24 cellular contexts compared by ENCODE assay signal in the genomic region with DNA sequence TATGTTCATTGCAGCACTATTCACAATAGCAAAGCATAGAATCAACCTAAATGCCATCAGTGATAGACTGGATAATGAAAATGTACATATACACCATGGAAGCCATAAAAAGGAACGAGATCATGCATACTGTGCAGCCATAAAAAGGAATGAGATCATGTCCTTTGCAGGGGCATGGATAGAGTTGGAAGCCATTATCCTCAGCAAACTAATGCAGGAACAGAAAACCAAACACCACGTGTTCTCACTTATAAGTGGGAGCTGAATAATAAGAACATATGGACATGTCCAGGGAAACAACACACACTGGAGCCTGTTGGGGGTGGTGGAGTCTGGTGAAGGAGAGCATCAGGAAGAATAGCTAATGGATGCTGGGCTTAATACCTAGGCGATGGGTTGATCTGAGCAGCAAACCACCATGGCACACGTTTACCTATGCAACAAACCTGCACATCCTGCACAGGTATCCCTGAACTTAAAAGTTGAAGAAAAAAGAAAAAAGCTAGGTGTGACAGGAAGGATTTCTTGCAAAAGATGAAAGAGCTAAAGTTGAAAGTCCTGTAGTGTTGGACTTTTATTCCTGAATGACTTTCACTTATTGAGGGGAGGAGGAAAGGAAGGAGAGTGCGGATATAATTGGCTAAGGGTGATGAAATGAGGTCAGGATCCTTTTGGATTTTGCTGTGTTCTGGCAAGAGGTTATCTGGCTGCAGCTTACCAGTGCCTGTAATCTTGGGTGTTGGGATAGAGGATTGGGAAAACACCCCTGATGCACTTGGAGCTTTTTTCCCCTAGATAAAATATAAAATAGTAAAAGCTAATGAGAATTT. TPM values are rescaled to one million over a fixed set of nuclear protein-coding genes. Genes with fewer than 3 reads are reported as not detected.
DNase-seq lines count a peak whose midpoint lies in the region; ATAC-seq and TF ChIP-seq lines count a peak whose summit lies in the region.
"Had no signal": no experiment of that assay in that cellular context is flagged by ENCODE, and none has a peak within 500 bp of the region (broad histone marks: within the 10 kb centered on the region; RNA-seq: fewer than 3 reads in every experiment).

No MANE protein-coding gene starts in this region.

- no peaks in the 10 kb centered on the region for H3K4me1 ChIP-seq in naive thymus-derived CD4-positive, alpha-beta T cell (ENCODE audit: control insufficient read depth in 2 of 2, insufficient read depth in 2 of 2, low read length in 2 of 2)

- H3K9me3 Mint-ChIP-seq in naive thymus-derived CD4-positive, alpha-beta T cell = peaks cover 0 to 2% (median 0%) of the 10 kb centered on the region in 11 donors
- no peaks in the 10 kb centered on the region for H3K9me3 Mint-ChIP-seq in T-cell
- H3K9me3 Mint-ChIP-seq in activated CD4-positive, alpha-beta T cell treated with anti-CD3 and anti-CD28 coated beads, Interleukin-2, amount 10 ng/mL, durations not matched to agents 24 days and 14 days = no peaks in the 10 kb centered on the region
- H3K9me3 Mint-ChIP-seq: activated T-cell treated with anti-CD3 and anti-CD28 coated beads, Interleukin-2, amount 50 U/mL, for 24 hours; naive B cell; T-helper 2 cell treated with Interferon-gamma antibody and Interleukin-4, amounts not matched to agents 5 μg/mL and 100 μg/mL, for 36 hours had no signal

- POLR2A ChIA-PET in naive thymus-derived CD4-positive, alpha-beta T cell (lab: Charles Lee) = interaction anchor here (0.8 to 1.6 kb wide), 5 partner anchors 8 to 692 kb away, joined by 3 to 9 read pairs (median 4); a partner anchor contains a TSS
- POLR2A ChIA-PET in T-cell (lab: Charles Lee) = interaction anchor here (0.6 to 1.5 kb wide), 3 partner anchors 8 to 18 kb away, joined by 3 to 6 read pairs (median 4); a partner anchor contains a TSS

- H3K4me3 Mint-ChIP-seq in naive thymus-derived CD4-positive, alpha-beta T cell = no peak overlapping the region
- no peak overlapping the region for H3K4me3 Mint-ChIP-seq in T-cell
- H3K4me3 Mint-ChIP-seq in activated CD4-positive, alpha-beta T cell treated with anti-CD3 and anti-CD28 coated beads, Interleukin-2, amount 10 ng/mL, durations not matched to agents 24 days and 14 days = no peak overlapping the region
- H3K4me3 Mint-ChIP-seq: activated T-cell treated with anti-CD3 and anti-CD28 coated beads, Interleukin-2, amount 50 U/mL, for 24 hours; T-helper 2 cell treated with Interferon-gamma antibody and Interleukin-4, amounts not matched to agents 5 μg/mL and 100 μg/mL, for 36 hours had no signal

- H3K27ac Mint-ChIP-seq in naive thymus-derived CD4-positive, alpha-beta T cell = peak overlapping the region in 5 of 9 donors; percentile 0 to 65 (median 50)
- H3K27ac Mint-ChIP-seq in T-cell = no peak overlapping the region
- H3K27ac Mint-ChIP-seq in activated CD4-positive, alpha-beta T cell treated with anti-CD3 and anti-CD28 coated beads, Interleukin-2, amount 10 ng/mL, durations not matched to agents 24 days and 14 days = no peak overlapping the region
- H3K27ac Mint-ChIP-seq: activated T-cell treated with anti-CD3 and anti-CD28 coated beads, Interleukin-2, amount 50 U/mL, for 24 hours; T-helper 2 cell treated with Interferon-gamma antibody and Interleukin-4, amounts not matched to agents 5 μg/mL and 100 μg/mL, for 36 hours had no signal

- H3K9me3 ChIP-seq in naive thymus-derived CD4-positive, alpha-beta T cell (ENCODE audit: control insufficient read depth in 2 of 3, low read length in 3 of 3) = no peaks in the 10 kb centered on the region
- H3K9me3 ChIP-seq: esophagus squamous epithelium, stomach, tibial nerve had no signal

- CTCF ChIA-PET in naive thymus-derived CD4-positive, alpha-beta T cell (lab: Charles Lee) = interaction anchor here (1.0 to 2.0 kb wide), 7 partner anchors 8 to 36 kb away, joined by 3 to 11 read pairs (median 5); a partner anchor contains a TSS
- CTCF ChIA-PET in T-cell (lab: Charles Lee) = interaction anchor here (0.7 to 3.0 kb wide), 21 partner anchors 8 to 1479 kb away, joined by 3 to 34 read pairs (median 3); a partner anchor contains a TSS

- peaks cover 9 to 53% (median 41%) of the 10 kb centered on the region in 7 donors for H3K4me1 Mint-ChIP-seq in naive thymus-derived CD4-positive, alpha-beta T cell
- peaks cover 35 to 42% (median 36%) of the 10 kb centered on the region in 3 donors for H3K4me1 Mint-ChIP-seq in T-cell
- H3K4me1 Mint-ChIP-seq in activated CD4-positive, alpha-beta T cell treated with anti-CD3 and anti-CD28 coated beads, Interleukin-2, amount 10 ng/mL, durations not matched to agents 24 days and 14 days = peaks cover 15% of the 10 kb centered on the region

- peaks cover 0 to 4% (median 0%) of the 10 kb centered on the region in 3 experiments for H3K36me3 ChIP-seq in naive thymus-derived CD4-positive, alpha-beta T cell (ENCODE audit: control insufficient read depth in 2 of 3, insufficient read depth in 3 of 3, low read length in 3 of 3)

- DNase-seq in NCI-H345 (lab: John Stamatoyannopoulos, UW) (peak; percentile 8), NCI-H345 treated with DMSO at 0.1 percent for 48 hours (lab: John Stamatoyannopoulos, UW; ENCODE audit: unreplicated experiment) (no peak), NCI-H524 treated with DMSO at 0.1 percent for 48 hours (lab: John Stamatoyannopoulos, UW) (peak; percentile 89), fibroblast of the aortic adventitia (ENCODE audit: low read depth) (peak; percentile 10), T-cell (no peak), GM03348 (ENCODE audit: low spot score) (no peak)
- DNase-seq in naive thymus-derived CD4-positive, alpha-beta T cell = no peak
- no peak for DNase-seq in activated CD4-positive, alpha-beta T cell treated with anti-CD3 and anti-CD28 coated beads, Interleukin-2, amount 10 ng/mL, durations not matched to agents 24 days and 14 days
- DNase-seq: activated CD4-positive, alpha-beta T cell treated with anti-CD3 and anti-CD28 coated beads for 48 hours; activated gamma-delta T cell treated with Interleukin-2 at 50 U/mL for 16 hours; activated T-cell treated with anti-CD3 and anti-CD28 coated beads, Interleukin-2, amount 50 U/mL, for 24 hours; cerebellar nuclear complex; esophagus squamous epithelium; naive B cell; NCI-H1436; NCI-H526 treated with DMSO at 0.1 percent for 48 hours; occipital lobe; stimulated activated CD4-positive, alpha-beta T cell treated with anti-CD3 and anti-CD28 coated beads, Interleukin-1b, Interleukin-23, amount 100 ng/mL, for 48 hours; stimulated activated CD8-positive, alpha-beta memory T cell treated with anti-CD3 and anti-CD28 coated beads, Interleukin-4, amount 100 ng/mL, for 48 hours; stomach had no signal

- no peaks in the 10 kb centered on the region for H3K27me3 ChIP-seq in naive thymus-derived CD4-positive, alpha-beta T cell (ENCODE audit: control insufficient read depth in 2 of 2, insufficient read depth in 2 of 2, low read length in 2 of 2)
- H3K27me3 ChIP-seq: esophagus squamous epithelium, hepatocyte, stomach, tibial nerve had no signal

- H3K27me3 Mint-ChIP-seq in naive thymus-derived CD4-positive, alpha-beta T cell = no peaks in the 10 kb centered on the region
- no peaks in the 10 kb centered on the region for H3K27me3 Mint-ChIP-seq in T-cell
- H3K27me3 Mint-ChIP-seq in activated CD4-positive, alpha-beta T cell treated with anti-CD3 and anti-CD28 coated beads, Interleukin-2, amount 10 ng/mL, durations not matched to agents 24 days and 14 days = no peaks in the 10 kb centered on the region
- H3K27me3 Mint-ChIP-seq: activated T-cell treated with anti-CD3 and anti-CD28 coated beads, Interleukin-2, amount 50 U/mL, for 24 hours; naive B cell had no signal

- peaks cover 0 to 21% (median 18%) of the 10 kb centered on the region in 5 donors for H3K36me3 Mint-ChIP-seq in naive thymus-derived CD4-positive, alpha-beta T cell
- H3K36me3 Mint-ChIP-seq in T-cell = peaks cover 21% of the 10 kb centered on the region
- peaks cover 16% of the 10 kb centered on the region for H3K36me3 Mint-ChIP-seq in activated CD4-positive, alpha-beta T cell treated with anti-CD3 and anti-CD28 coated beads, Interleukin-2, amount 10 ng/mL, durations not matched to agents 24 days and 14 days (ENCODE audit: low read depth)

- no peak overlapping the region for H3K4me3 ChIP-seq in fibroblast of the aortic adventitia (ENCODE audit: low read depth, low read length)
- H3K4me3 ChIP-seq in naive thymus-derived CD4-positive, alpha-beta T cell (ENCODE audit: low read length) = no peak overlapping the region
- H3K4me3 ChIP-seq: esophagus squamous epithelium, hepatocyte, smooth muscle cell, stomach, tibial nerve had no signal

- no peak for TF ChIP-seq CTCF in fibroblast of the aortic adventitia (IDR thresholded peaks at IDR 0.05; ENCODE audit: insufficient read depth, low read length)

- intact Hi-C loops in naive thymus-derived CD4-positive, alpha-beta T cell (cut with micrococcal nuclease) = loop anchor here (5.0 to 10.0 kb wide), 2 partner anchors 430 to 1347 kb away; a partner anchor contains a TSS
- intact Hi-C loops in activated CD4-positive, alpha-beta T cell treated with anti-CD3 and anti-CD28 coated beads, Interleukin-2, amount 10 ng/mL, durations not matched to agents 24 days and 14 days (cut with micrococcal nuclease) = loop anchor here (10.0 kb wide), 1 partner anchor 660 kb away; no protein-coding TSS in a partner anchor

- H3K27ac ChIP-seq in naive thymus-derived CD4-positive, alpha-beta T cell (ENCODE audit: low read depth, low read length) = no peak overlapping the region
- H3K27ac ChIP-seq: esophagus squamous epithelium, hepatocyte, stomach, tibial nerve had no signal

- no peak for ATAC-seq in naive thymus-derived CD4-positive, alpha-beta T cell
- no peak for ATAC-seq in T-cell (replicated peaks in 1 of 4)

RNA-seq across cellular contexts. Expression of a gene that starts 8.5 kb away (rescaled TPM):
- total RNA-seq in fibroblast of the aortic adventitia (ENCODE audit: low replicate concordance) = 30.5 and 54.0 TPM in 2 replicates
- total RNA-seq in naive thymus-derived CD4-positive, alpha-beta T cell = 10 to 100 TPM; 13.6 to 34.1 (median 20.1) TPM
- polyA plus RNA-seq in naive thymus-derived CD4-positive, alpha-beta T cell = 10 to 100 TPM; 12.4 to 14.3 TPM
- total RNA-seq in T-cell = 10 to 100 TPM; 14.2 to 30.3 (median 21.6) TPM
- total RNA-seq in activated CD4-positive, alpha-beta T cell treated with anti-CD3 and anti-CD28 coated beads, Interleukin-2, amount 10 ng/mL, durations not matched to agents 24 days and 14 days = 33.6 and 34.4 TPM in 2 replicates

RNA-seq across cellular contexts. Expression of a gene that starts 38.3 kb away (rescaled TPM):
- total RNA-seq in fibroblast of the aortic adventitia (ENCODE audit: low replicate concordance) (23.5 and 30.6 TPM in 2 replicates), T-cell (10 to 100 TPM in 3 of 5 donors, 1 to 10 TPM in 2; 8.5 to 11.7 (median 10.5) TPM)
- 10 to 100 TPM in 2 of 5 experiments, 1 to 10 TPM in 3; 7.7 to 12.4 (median 9.5) TPM for total RNA-seq in naive thymus-derived CD4-positive, alpha-beta T cell
- 10 to 100 TPM in 1 of 2 donors, 1 to 10 TPM in 1; 7.8 to 11.0 TPM for polyA plus RNA-seq in naive thymus-derived CD4-positive, alpha-beta T cell
- total RNA-seq in activated CD4-positive, alpha-beta T cell treated with anti-CD3 and anti-CD28 coated beads, Interleukin-2, amount 10 ng/mL, durations not matched to agents 24 days and 14 days = 8.5 and 8.9 TPM in 2 replicates

Comparison
In these comparisons a context has a peak if more than half of its experiments do, and no peak if none do; other contexts are left out.
1. DNase-seq: peak in NCI-H345 (single experiment), NCI-H524 treated with DMSO at 0.1 percent for 48 hours (single experiment) and fibroblast of the aortic adventitia (single experiment); none in NCI-H345 treated with DMSO at 0.1 percent for 48 hours (single experiment), naive thymus-derived CD4-positive, alpha-beta T cell (0 of 9), T-cell (0 of 34), activated CD4-positive, alpha-beta T cell treated with anti-CD3 and anti-CD28 coated beads, Interleukin-2, amount 10 ng/mL, durations not matched to agents 24 days and 14 days (single experiment) and GM03348 (single experiment).
2. H3K27ac Mint-ChIP-seq: peak in naive thymus-derived CD4-positive, alpha-beta T cell (5 of 9); none in T-cell (0 of 2) and activated CD4-positive, alpha-beta T cell treated with anti-CD3 and anti-CD28 coated beads, Interleukin-2, amount 10 ng/mL, durations not matched to agents 24 days and 14 days (single experiment).